ENCODE assay signal across 10 cellular contexts in the genomic region with DNA sequence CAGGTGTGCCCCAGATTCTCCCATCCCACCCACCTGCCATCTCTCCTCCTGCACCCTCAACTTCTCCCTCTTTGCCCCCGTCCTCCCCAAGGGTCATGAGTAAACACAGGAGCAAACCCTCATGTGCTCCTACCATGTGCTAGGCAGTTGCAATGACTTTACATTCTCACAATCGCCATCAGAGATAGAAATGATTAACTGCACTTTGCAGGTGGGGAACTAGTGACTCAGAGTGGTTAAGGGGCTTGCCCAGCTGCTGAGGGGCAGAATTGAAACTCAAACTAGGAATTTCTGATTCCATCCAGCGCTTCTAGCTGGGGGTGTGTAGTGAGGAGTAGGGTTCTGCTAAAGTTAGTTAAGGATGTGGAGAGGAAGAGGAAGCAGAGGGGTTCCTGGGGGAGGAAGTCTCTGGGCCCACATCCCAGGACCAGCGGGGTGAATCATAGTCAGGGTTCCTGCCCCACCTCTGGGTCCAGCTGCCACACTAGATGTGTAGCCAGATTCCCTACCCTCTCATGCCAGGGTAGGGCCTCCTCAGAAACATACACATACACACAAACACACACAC. TPM values are rescaled to one million over a fixed set of nuclear protein-coding genes. Genes with fewer than 3 reads are reported as not detected.
DNase-seq lines count a peak whose midpoint lies in the region; ATAC-seq and TF ChIP-seq lines count a peak whose summit lies in the region.
"Had no signal": no experiment of that assay in that cellular context is flagged by ENCODE, and none has a peak within 500 bp of the region (broad histone marks: within the 10 kb centered on the region; RNA-seq: fewer than 3 reads in every experiment).

No MANE protein-coding gene starts in this region.

- H2BK120ac ChIP-seq in mesendoderm (ENCODE audit: low read depth, low read length) = no peak overlapping the region

- peak overlapping the region; percentile 35 for H3K27ac Mint-ChIP-seq in activated CD8-positive, alpha-beta memory T cell treated with anti-CD3 and anti-CD28 coated beads, Interleukin-2, amount 10 ng/mL, durations not matched to agents 7 days and 5 days

- H3K4me1 Mint-ChIP-seq in activated CD8-positive, alpha-beta memory T cell treated with anti-CD3 and anti-CD28 coated beads, Interleukin-2, amount 10 ng/mL, durations not matched to agents 7 days and 5 days = peaks cover 44% of the 10 kb centered on the region

- H3K79me2 ChIP-seq in mesendoderm (ENCODE audit: control insufficient read depth, insufficient read depth, low read length) = no peaks in the 10 kb centered on the region

- H3K4me3 ChIP-seq in left lung = no peak overlapping the region
- H3K4me3 ChIP-seq in mesendoderm (ENCODE audit: low read length) = no peak overlapping the region
- H3K4me3 ChIP-seq: pancreas had no signal

- H3K27ac ChIP-seq in left lung (peak overlapping the region in 1 of 2 donors; percentile 67), mesendoderm (ENCODE audit: low read depth, low read length) (no peak overlapping the region)

- no peaks in the 10 kb centered on the region for H3K79me1 ChIP-seq in mesendoderm (ENCODE audit: low read length)

- no peak overlapping the region for H2BK5ac ChIP-seq in mesendoderm (ENCODE audit: low read length)

- no peak overlapping the region for H3K4me3 Mint-ChIP-seq in activated CD8-positive, alpha-beta memory T cell treated with anti-CD3 and anti-CD28 coated beads, Interleukin-2, amount 10 ng/mL, durations not matched to agents 7 days and 5 days

- peak; percentile 72 for ATAC-seq in GM19035 (IDR thresholded peaks at IDR 0.05; ENCODE audit: unreplicated experiment)
- ATAC-seq in HG03159 (IDR thresholded peaks at IDR 0.05; ENCODE audit: unreplicated experiment) = peak; percentile 84
- peak; percentile 75 for ATAC-seq in activated CD8-positive, alpha-beta memory T cell treated with anti-CD3 and anti-CD28 coated beads, Interleukin-2, amount 10 ng/mL, durations not matched to agents 7 days and 5 days
- ATAC-seq in left lung = peak; percentile 51

- no peaks in the 10 kb centered on the region for H3K9me3 Mint-ChIP-seq in activated CD8-positive, alpha-beta memory T cell treated with anti-CD3 and anti-CD28 coated beads, Interleukin-2, amount 10 ng/mL, durations not matched to agents 7 days and 5 days (ENCODE audit: low read depth)

- CTCF ChIA-PET in activated CD8-positive, alpha-beta memory T cell treated with anti-CD3 and anti-CD28 coated beads, Interleukin-2, amount 10 ng/mL, durations not matched to agents 7 days and 5 days (lab: Charles Lee) = interaction anchor here (1.2 kb wide), 1 partner anchor 47 kb away, joined by 3 read pairs; no protein-coding TSS in a partner anchor

- no peak overlapping the region for H3K4ac ChIP-seq in mesendoderm (ENCODE audit: low read depth, low read length)

- H3K23ac ChIP-seq in mesendoderm (ENCODE audit: low read length) = no peak overlapping the region

- no peak overlapping the region for H3K9ac ChIP-seq in mesendoderm (ENCODE audit: low read length)

- H3K27me3 Mint-ChIP-seq in activated CD8-positive, alpha-beta memory T cell treated with anti-CD3 and anti-CD28 coated beads, Interleukin-2, amount 10 ng/mL, durations not matched to agents 7 days and 5 days = no peaks in the 10 kb centered on the region

- H4K8ac ChIP-seq in mesendoderm (ENCODE audit: low read depth, low read length) = no peak overlapping the region

- TF ChIP-seq CTCF in left lung (IDR thresholded peaks at IDR 0.05) = no peak

- H2BK15ac ChIP-seq in mesendoderm (replicated peaks; ENCODE audit: low read depth) = no peak overlapping the region

- H3K27me3 ChIP-seq in left lung = no peaks in the 10 kb centered on the region
- no peaks in the 10 kb centered on the region for H3K27me3 ChIP-seq in mesendoderm (ENCODE audit: insufficient read depth, low read length, poor library complexity)
- H3K27me3 ChIP-seq: pancreas had no signal

- no peak overlapping the region for H3K18ac ChIP-seq in mesendoderm (ENCODE audit: low read length)

- H3K4me2 ChIP-seq in mesendoderm (ENCODE audit: low read length) = no peak overlapping the region

- H3K36me3 ChIP-seq in left lung (peaks cover 0 to 59% of the 10 kb centered on the region in 2 donors), mesendoderm (ENCODE audit: control insufficient read depth, insufficient read depth, low read length) (no peaks in the 10 kb centered on the region)
- H3K36me3 ChIP-seq: pancreas had no signal

- H4K5ac ChIP-seq in mesendoderm (ENCODE audit: low read length) = no peak overlapping the region

- no peak overlapping the region for H3K56ac ChIP-seq in mesendoderm (ENCODE audit: low read length)

- intact Hi-C loops in left lung (cut with DNase I) = no loop called here

- no peak overlapping the region for H2AK5ac ChIP-seq in mesendoderm (ENCODE audit: low read length)

- H3K36me3 Mint-ChIP-seq in activated CD8-positive, alpha-beta memory T cell treated with anti-CD3 and anti-CD28 coated beads, Interleukin-2, amount 10 ng/mL, durations not matched to agents 7 days and 5 days = peaks cover 47% of the 10 kb centered on the region

- DNase-seq in A172 (ENCODE audit: low spot score) (peak; percentile 72), left lung (no peak), mesendoderm (no peak), mucosa of gallbladder (ENCODE audit: low spot score) (no peak), NCI-H2107 treated with DMSO at 0.1 percent for 48 hours (lab: John Stamatoyannopoulos, UW; ENCODE audit: unreplicated experiment) (no peak)
- peak; percentile 58 for DNase-seq in activated CD8-positive, alpha-beta memory T cell treated with anti-CD3 and anti-CD28 coated beads, Interleukin-2, amount 10 ng/mL, durations not matched to agents 7 days and 5 days
- DNase-seq: pancreas had no signal

- no CpG with 5 or more reads among the region's 4 CpGs for WGBS in mesendoderm (ENCODE audit: extremely low coverage, insufficient coverage, low lambda C conversion rate)

- H3K4me1 ChIP-seq in left lung (peaks cover 0 to 28% of the 10 kb centered on the region in 2 donors), mesendoderm (ENCODE audit: control insufficient read depth, low read depth, low read length) (peaks cover 3% of the 10 kb centered on the region)

- no peaks in the 10 kb centered on the region for H3K9me3 ChIP-seq in left lung
- H3K9me3 ChIP-seq: pancreas had no signal

RNA-seq across cellular contexts. Expression of gene PRG2, which starts 16.0 kb away (rescaled TPM):
- not detected in 2 replicates for total RNA-seq in A172 (2014; rRNA removed; shearing (Covaris generic))
- under 1 TPM; 0.59 to 0.79 TPM for total RNA-seq in activated CD8-positive, alpha-beta memory T cell treated with anti-CD3 and anti-CD28 coated beads, Interleukin-2, amount 10 ng/mL, durations not matched to agents 7 days and 5 days
- total RNA-seq in left lung = under 1 TPM in 1 of 2 donors, not detected in 1; 0.34 TPM
- polyA plus RNA-seq in mesendoderm (2013, experiment 1 of 2) = 0.13 TPM
- 0.08 TPM for polyA plus RNA-seq in mesendoderm (2013, experiment 2 of 2)
- 0.26 TPM for total RNA-seq in mucosa of gallbladder
- total RNA-seq: pancreas had no signal

RNA-seq across cellular contexts. Expression of gene SLC43A3, which starts 20.5 kb away (rescaled TPM):
- total RNA-seq in A172 (2014; rRNA removed; shearing (Covaris generic)) = 18.4 and 20.5 TPM in 2 replicates
- 100 to 1,000 TPM; 106 to 117 TPM for total RNA-seq in activated CD8-positive, alpha-beta memory T cell treated with anti-CD3 and anti-CD28 coated beads, Interleukin-2, amount 10 ng/mL, durations not matched to agents 7 days and 5 days
- 100 to 1,000 TPM in 1 of 2 donors, 10 to 100 TPM in 1; 95.6 to 185 TPM for total RNA-seq in left lung
- polyA plus RNA-seq in mesendoderm (2013, experiment 1 of 2) = 28.3 TPM
- polyA plus RNA-seq in mesendoderm (2013, experiment 2 of 2) = 29.2 TPM
- total RNA-seq in mucosa of gallbladder = 39.5 TPM

RNA-seq across cellular contexts. Expression of gene PRG3, which starts 25.5 kb away (rescaled TPM):
- not detected in 2 replicates for total RNA-seq in A172 (2014; rRNA removed; shearing (Covaris generic))
- total RNA-seq in activated CD8-positive, alpha-beta memory T cell treated with anti-CD3 and anti-CD28 coated beads, Interleukin-2, amount 10 ng/mL, durations not matched to agents 7 days and 5 days = not detected
- total RNA-seq in left lung (not detected), mucosa of gallbladder (not detected)
- not detected for polyA plus RNA-seq in mesendoderm (2013, experiment 1 of 2)
- not detected for polyA plus RNA-seq in mesendoderm (2013, experiment 2 of 2)
- total RNA-seq: activated CD8-positive, alpha-beta memory T cell treated with anti-CD3 and anti-CD28 coated beads for 36 hours; pancreas had no signal
- polyA plus RNA-seq: pancreas had no signal

RNA-seq across cellular contexts. Expression of gene RTN4RL2, which starts 53.9 kb away (rescaled TPM):
- 0.64 and 1.6 TPM in 2 replicates for total RNA-seq in A172 (2014; rRNA removed; shearing (Covaris generic))
- not detected for total RNA-seq in activated CD8-positive, alpha-beta memory T cell treated with anti-CD3 and anti-CD28 coated beads, Interleukin-2, amount 10 ng/mL, durations not matched to agents 7 days and 5 days
- 1 to 10 TPM; 2.5 to 4.8 TPM for total RNA-seq in left lung
- 4.2 TPM for polyA plus RNA-seq in mesendoderm (2013, experiment 1 of 2)
- polyA plus RNA-seq in mesendoderm (2013, experiment 2 of 2) = 4.5 TPM
- total RNA-seq in mucosa of gallbladder = 19.2 TPM

Comparison
In these comparisons a context has a peak if more than half of its experiments do, and no peak if none do; other contexts are left out.
1. DNase-seq: peak in A172 (single experiment) and activated CD8-positive, alpha-beta memory T cell treated with anti-CD3 and anti-CD28 coated beads, Interleukin-2, amount 10 ng/mL, durations not matched to agents 7 days and 5 days (single experiment); none in left lung (0 of 2), mesendoderm (single experiment), mucosa of gallbladder (single experiment) and NCI-H2107 treated with DMSO at 0.1 percent for 48 hours (single experiment).
2. Peak in every context shown above with its lines, with median percentiles within 50 percentile points of each other: ATAC-seq.